ENCODE assay signal across 24 cellular contexts in genomic region chr10:109851595-109851994, GRCh38.
"Had no signal": no experiment of that assay in that cellular context is flagged by ENCODE, and none has a peak within 500 bp of the region (broad histone marks: within the 10 kb centered on the region; RNA-seq: fewer than 3 reads in every experiment).

No MANE protein-coding gene starts in this region.

- H3K4me3 Mint-ChIP-seq: natural killer cell had no signal

- H3K36me3 ChIP-seq: gastroesophageal sphincter, heart left ventricle, left lung, neutrophil, right lobe of liver, suprapubic skin, transverse colon, upper lobe of right lung, uterus had no signal

- H3K27ac ChIP-seq: coronary artery, epithelial cell of prostate, foreskin keratinocyte, gastroesophageal sphincter, heart left ventricle, hepatocyte, left lung, neutrophil, parathyroid adenoma, right lobe of liver, suprapubic skin, transverse colon, upper lobe of right lung, uterus had no signal

- H3K9me3 ChIP-seq: gastroesophageal sphincter, heart left ventricle, left lung, neutrophil, right lobe of liver, suprapubic skin, transverse colon, upper lobe of right lung, uterus had no signal

- H2AFZ ChIP-seq: hepatocyte, parathyroid adenoma had no signal

- H3K9me3 Mint-ChIP-seq: effector memory CD8-positive, alpha-beta T cell; natural killer cell; stimulated activated naive CD8-positive, alpha-beta T cell treated with anti-CD3 and anti-CD28 coated beads, Interleukin-15, amount 100 ng/mL, for 72 hours had no signal

- H3K4me1 ChIP-seq: foreskin keratinocyte, parathyroid adenoma, right lobe of liver, transverse colon, uterus had no signal

- H3K4me3 ChIP-seq: coronary artery, gastroesophageal sphincter, heart left ventricle, hepatocyte, left lung, right lobe of liver, suprapubic skin, transverse colon, upper lobe of right lung, uterus had no signal

- H3K9ac ChIP-seq: parathyroid adenoma had no signal

- H3K27me3 ChIP-seq: foreskin keratinocyte, gastroesophageal sphincter, heart left ventricle, hepatocyte, left lung, right lobe of liver, suprapubic skin, transverse colon, upper lobe of right lung, uterus had no signal

- H3K27ac Mint-ChIP-seq: effector memory CD8-positive, alpha-beta T cell; natural killer cell; progenitor cell of endocrine pancreas; stimulated activated naive CD8-positive, alpha-beta T cell treated with anti-CD3 and anti-CD28 coated beads, Interleukin-15, amount 100 ng/mL, for 72 hours had no signal

- H3K36me3 Mint-ChIP-seq: natural killer cell had no signal

- DNase-seq: effector memory CD8-positive, alpha-beta T cell; foreskin keratinocyte; heart left ventricle; left cardiac atrium; left lung; natural killer cell; right lobe of liver; small intestine; stimulated activated CD4-positive, alpha-beta T cell treated with anti-CD3 and anti-CD28 coated beads, Interleukin-12 subunit alpha, Interleukin-12 subunit beta, amount 100 ng/mL, for 4 hours; stimulated activated CD4-positive, alpha-beta T cell treated with anti-CD3 and anti-CD28 coated beads, Interleukin-1b, Interleukin-23, amount 100 ng/mL, for 48 hours; stimulated activated CD4-positive, alpha-beta T cell treated with anti-CD3 and anti-CD28 coated beads, Interleukin-4, amount 100 ng/mL, for 1 hour; stimulated activated CD8-positive, alpha-beta memory T cell treated with anti-CD3 and anti-CD28 coated beads, Interleukin-4, amount 100 ng/mL, for 48 hours; stimulated activated naive CD8-positive, alpha-beta T cell treated with anti-CD3 and anti-CD28 coated beads, Interleukin-15, amount 100 ng/mL, for 72 hours; transverse colon; upper lobe of right lung; uterus had no signal

- H3K79me2 ChIP-seq: hepatocyte, parathyroid adenoma had no signal
